In the genomic region with DNA sequence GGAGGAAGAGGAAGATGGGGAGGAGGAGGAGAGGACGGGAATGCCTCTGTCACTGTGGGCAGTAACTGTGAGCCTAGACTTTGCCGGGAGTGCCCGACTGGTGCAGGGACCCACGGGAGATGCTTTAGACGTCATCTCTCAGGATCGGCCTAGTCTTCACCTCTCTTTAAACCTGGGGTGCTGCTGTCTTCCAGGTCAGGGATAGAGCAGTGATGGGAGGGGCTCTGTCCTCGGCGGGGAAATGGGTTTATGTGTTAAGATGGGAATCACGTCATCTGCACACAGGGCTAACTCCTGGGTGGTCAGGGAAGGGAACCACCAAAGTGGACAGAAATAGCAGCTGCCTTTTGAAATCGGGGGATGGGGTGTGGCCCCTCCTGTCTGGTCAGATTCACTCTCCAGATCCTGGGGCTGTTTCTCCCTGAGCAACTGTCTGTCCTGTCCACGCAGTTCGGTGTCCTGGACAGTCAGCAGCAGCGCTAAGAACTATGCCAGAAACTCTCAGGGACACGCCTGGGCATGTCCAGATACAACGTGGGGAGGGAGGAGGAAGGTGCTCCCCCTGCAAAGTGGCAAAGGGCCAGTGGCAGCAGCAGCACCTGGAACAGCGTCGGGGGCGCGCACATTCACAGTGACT, we compare ENCODE assay signal across 8 cellular contexts. TPM values are rescaled to one million over a fixed set of nuclear protein-coding genes. Genes with fewer than 3 reads are reported as not detected.
DNase-seq lines count a peak whose midpoint lies in the region; TF ChIP-seq lines count a peak whose summit lies in the region.

No MANE protein-coding gene starts in this region.

- in situ Hi-C loops in Caki2 (cut with HindIII; ENCODE audit: low pct_unique_long_range_greater_than_20kb, low sequenced_read_pairs) (no loop called here), astrocyte of the spinal cord (cut with HindIII; ENCODE audit: low sequenced_read_pairs) (no loop called here)

- CTCF ChIA-PET in OCI-LY7 (lab: Charles Lee; ENCODE audit: unreplicated experiment): no interaction called here

- no peaks in the 10 kb centered on the region for H3K9me3 ChIP-seq in Loucy (ENCODE audit: insufficient read depth, low read depth, low read length)
- H3K9me3 ChIP-seq in thyroid gland: no peaks in the 10 kb centered on the region
- no peaks in the 10 kb centered on the region for H3K9me3 ChIP-seq in OCI-LY7 (ENCODE audit: low read length)

- H3K4me1 ChIP-seq in Loucy (ENCODE audit: insufficient read depth, low read length, poor library complexity, severe bottlenecking): peaks cover 5% of the 10 kb centered on the region
- H3K4me1 ChIP-seq in thyroid gland: peaks cover 43 to 44% of the 10 kb centered on the region in 2 donors
- H3K4me1 ChIP-seq in OCI-LY7 (ENCODE audit: insufficient read depth, low read length, poor library complexity, severe bottlenecking): no peaks in the 10 kb centered on the region

- peaks cover 0 to 4% (median 3%) of the 10 kb centered on the region in 3 donors for H3K27me3 Mint-ChIP-seq in immature natural killer cell (ENCODE audit: low read depth in 3 of 3)

- H3K27ac ChIP-seq in layer of hippocampus (ENCODE audit: low read depth, low read length): peak overlapping the region; percentile 81
- peak overlapping the region; percentile 58 to 91 (median 77) for H3K27ac ChIP-seq in thyroid gland
- no peak overlapping the region for H3K27ac ChIP-seq in OCI-LY7 (ENCODE audit: low read depth, low read length, poor library complexity, severe bottlenecking)

- WGBS in thyroid gland, 2 donors: 49 to 60% methylated on average over 16 to 19 of the region's 19 CpGs

- BruUV-seq in OCI-LY7 (replicated peaks; lab: Mats Ljungman, UMichigan): no TSS peak

- H3K4me3 Mint-ChIP-seq in immature natural killer cell: no peak overlapping the region

- no peaks in the 10 kb centered on the region for H3K79me2 ChIP-seq in Loucy (ENCODE audit: insufficient read depth, low read length)
- H3K79me2 ChIP-seq in OCI-LY7 (ENCODE audit: insufficient read depth, low read depth, low read length): no peaks in the 10 kb centered on the region

- no peaks in the 10 kb centered on the region for H4K20me1 ChIP-seq in Loucy (ENCODE audit: insufficient read depth, low read length, poor library complexity, severe bottlenecking)
- H4K20me1 ChIP-seq in OCI-LY7 (ENCODE audit: insufficient read depth, low read length): no peaks in the 10 kb centered on the region

- no peaks in the 10 kb centered on the region for H3K9me2 ChIP-seq in Loucy (replicated peaks; ENCODE audit: low read depth, low read length)
- H3K9me2 ChIP-seq in OCI-LY7 (ENCODE audit: insufficient read depth, low read length): no peaks in the 10 kb centered on the region

- H3K9me3 Mint-ChIP-seq in immature natural killer cell: peaks cover 0 to under 1% (median 0%) of the 10 kb centered on the region in 6 donors

- intact Hi-C loops in thyroid gland (cut with DNase I) (no loop called here), OCI-LY7 (cut with micrococcal nuclease; ENCODE audit: unreplicated experiment) (no loop called here)

- H3K36me3 Mint-ChIP-seq in immature natural killer cell: no peaks in the 10 kb centered on the region

- peak overlapping the region; percentile 39 for H3K9ac ChIP-seq in Loucy (ENCODE audit: low read depth, low read length, poor library complexity, severe bottlenecking)

- H3K4me3 ChIP-seq in Loucy (ENCODE audit: low read length, poor library complexity, severe bottlenecking) (no peak overlapping the region), astrocyte of the spinal cord (ENCODE audit: low read depth, low read length) (no peak overlapping the region), thyroid gland (replicated peaks in 1 of 3) (no peak overlapping the region), OCI-LY7 (ENCODE audit: low read depth, low read length, poor library complexity, severe bottlenecking) (no peak overlapping the region)

- H3F3A ChIP-seq in Loucy (ENCODE audit: low read depth): no peaks in the 10 kb centered on the region

- H3K36me3 ChIP-seq in Loucy (ENCODE audit: insufficient read depth, low read length) (no peaks in the 10 kb centered on the region), thyroid gland (peaks cover 13 to 24% of the 10 kb centered on the region in 2 donors), OCI-LY7 (ENCODE audit: insufficient read depth, low read length) (peaks cover 7% of the 10 kb centered on the region; the same call in 1 of the 2 replicates)

- POLR2A ChIA-PET in OCI-LY7 (lab: Charles Lee): no interaction called here

- TF ChIP-seq CTCF in Loucy (conservative IDR thresholded peaks at IDR 0.05; ENCODE audit: low read length) (no peak), astrocyte of the spinal cord (IDR thresholded peaks at IDR 0.05; ENCODE audit: low read depth, low read length) (no peak), thyroid gland (IDR thresholded peaks at IDR 0.05) (no peak), OCI-LY7 (conservative IDR thresholded peaks at IDR 0.05; ENCODE audit: low read length) (no peak)

- peak; percentile 55 for DNase-seq in Caki2 (ENCODE audit: low read depth)
- peak; percentile 94 for DNase-seq in astrocyte of the spinal cord (ENCODE audit: low read depth, low spot score)
- peak; percentile 58 to 81 for DNase-seq in thyroid gland
- no peak for DNase-seq in germinal center (ENCODE audit: low spot score)
- DNase-seq in immature natural killer cell: no peak
- no peak for DNase-seq in OCI-LY7 (ENCODE audit: low spot score)

- H3K27me3 ChIP-seq in Loucy (ENCODE audit: insufficient read depth, low read length, poor library complexity, severe bottlenecking) (no peaks in the 10 kb centered on the region), layer of hippocampus (ENCODE audit: control insufficient read depth, insufficient read depth, low read length) (no peaks in the 10 kb centered on the region), thyroid gland (no peaks in the 10 kb centered on the region)

- no peak overlapping the region for H2AFZ ChIP-seq in Loucy (ENCODE audit: low read length)
- no peak overlapping the region for H2AFZ ChIP-seq in OCI-LY7 (ENCODE audit: low read length)

- peaks cover 11 to 13% of the 10 kb centered on the region in 2 donors for H3K4me1 Mint-ChIP-seq in immature natural killer cell

- H3K4me2 ChIP-seq in Loucy (ENCODE audit: low read depth, low read length, poor library complexity, severe bottlenecking): no peak overlapping the region
- H3K4me2 ChIP-seq in OCI-LY7 (ENCODE audit: low read length): no peak overlapping the region

- H3K27ac Mint-ChIP-seq in immature natural killer cell: no peak overlapping the region

- TF ChIP-seq POLR2A in thyroid gland (IDR thresholded peaks at IDR 0.05): peak in 1 of 2 donors; percentile 30

RNA-seq across cellular contexts. Expression of gene GAS6, which starts 26.8 kb away (rescaled TPM):
- 25.1 and 29.4 TPM in 2 replicates for total RNA-seq in Caki2 (2014; rRNA removed; shearing (Covaris generic); ENCODE audit: low replicate concordance)
- total RNA-seq in thyroid gland (100 to 1,000 TPM; 145 to 197 (median 173) TPM), OCI-LY7 (2022) (not detected in 2 replicates)
- polyA plus RNA-seq in immature natural killer cell: 1 to 10 TPM in 2 of 3 donors, not detected in 1; 1.0 to 1.2 TPM
- total RNA-seq in OCI-LY7 (2014; rRNA removed; shearing (Covaris generic)): not detected in 2 replicates

Comparison
In these comparisons a context has a peak if more than half of its experiments do, and no peak if none do; other contexts are left out.
1. DNase-seq: peak in Caki2 (single experiment), astrocyte of the spinal cord (single experiment) and thyroid gland (2 of 2); none in germinal center (single experiment), immature natural killer cell (0 of 3) and OCI-LY7 (single experiment).
2. RNA of gene GAS6, which starts 26.8 kb away (total RNA-seq): 145 to 197 TPM in thyroid gland and 25.1 to 29.4 TPM in Caki2; not detected in OCI-LY7; every median in the first group is over 10 times any median in the second.